In the genomic region with DNA sequence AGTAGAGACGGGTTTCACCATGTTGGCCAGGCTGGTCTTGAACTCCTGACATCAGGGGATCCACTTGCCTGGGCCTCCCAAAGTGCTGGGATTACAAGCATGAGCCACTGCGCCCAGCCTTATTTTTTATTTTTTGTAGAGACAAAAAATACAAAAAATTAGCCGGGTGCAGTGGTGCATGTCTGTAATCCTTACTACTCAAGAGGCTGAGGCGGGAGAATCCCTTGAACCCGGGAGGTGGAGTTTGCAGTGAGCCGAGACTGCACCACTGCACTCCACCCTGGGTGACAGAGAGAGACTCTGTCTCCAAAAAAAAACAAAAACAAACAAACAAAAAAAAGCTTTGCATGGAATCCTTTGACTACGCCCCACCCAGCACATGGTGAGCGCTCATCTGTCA, we compare ENCODE assay signal across 10 cellular contexts. TPM values are rescaled to one million over a fixed set of nuclear protein-coding genes. Genes with fewer than 3 reads are reported as not detected.
"Had no signal": no experiment of that assay in that cellular context is flagged by ENCODE, and none has a peak within 500 bp of the region (broad histone marks: within the 10 kb centered on the region; RNA-seq: fewer than 3 reads in every experiment).

No MANE protein-coding gene starts in this region.

RNA-seq across cellular contexts. Expression of a gene that starts 49.2 kb away (rescaled TPM):
- total RNA-seq: OCI-LY7, PC-3, PC-9, Right ventricle myocardium inferior, Right ventricle myocardium superior, RPMI7951, SJCRH30, SJSA1, SK-MEL-5 had no signal
- polyA plus RNA-seq: SK-N-SH had no signal
